Comparison of ENCODE assay signal across 1 cellular context in the genomic region with DNA sequence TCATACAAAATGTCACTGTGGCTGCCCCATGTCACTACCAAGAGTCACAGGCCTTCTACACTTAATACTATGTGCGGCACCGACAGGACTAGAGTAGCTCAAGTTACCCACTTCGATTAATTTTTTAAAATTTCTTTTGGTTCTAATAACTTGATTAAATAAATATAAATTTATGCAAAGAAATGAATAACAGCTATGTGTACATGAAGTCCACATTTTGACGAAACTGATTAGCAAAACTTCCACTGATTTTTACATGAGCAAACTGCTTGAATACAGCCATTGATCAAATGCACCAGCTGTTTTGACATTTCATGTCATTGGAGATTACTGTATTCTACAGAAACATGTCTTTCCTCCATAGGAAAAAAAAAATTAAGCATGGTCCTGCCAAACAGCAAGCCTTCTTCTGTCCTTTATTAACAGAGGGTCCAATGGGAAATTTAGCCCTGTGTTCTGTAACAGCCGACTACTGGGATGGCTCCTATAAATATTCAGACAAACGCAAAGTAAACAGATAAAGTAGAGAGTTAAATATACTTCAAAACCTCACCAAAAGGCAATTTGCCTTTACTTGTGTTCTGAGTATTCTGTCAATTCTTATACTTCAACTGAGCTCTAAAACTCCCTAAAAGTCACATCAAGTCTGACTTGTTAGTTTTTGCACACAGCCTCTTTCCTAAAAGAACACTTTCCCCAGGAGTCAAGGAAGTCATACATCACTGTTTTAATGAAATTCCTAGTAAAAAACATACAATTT.
TF ChIP-seq lines count a peak whose summit lies in the region.

No MANE protein-coding gene starts in this region.

TF ChIP-seq in GM23338, 12 proteins besides CTCF, POLR2A, EP300 and RAD21 (continued from another document):
- TF ChIP-seq ZNF462 (CRISPR knock-in tag; IDR thresholded peaks at IDR 0.05), result no peak
- no peak for TF ChIP-seq ETS1 (IDR thresholded peaks at IDR 0.05)
- no peak for TF ChIP-seq EZH2 (IDR thresholded peaks at IDR 0.05; ENCODE audit: low read depth, unreplicated experiment)
- TF ChIP-seq CREB1 (CRISPR knock-in tag; IDR thresholded peaks at IDR 0.05; ENCODE audit: low read depth), result no peak
